In the genomic region with DNA sequence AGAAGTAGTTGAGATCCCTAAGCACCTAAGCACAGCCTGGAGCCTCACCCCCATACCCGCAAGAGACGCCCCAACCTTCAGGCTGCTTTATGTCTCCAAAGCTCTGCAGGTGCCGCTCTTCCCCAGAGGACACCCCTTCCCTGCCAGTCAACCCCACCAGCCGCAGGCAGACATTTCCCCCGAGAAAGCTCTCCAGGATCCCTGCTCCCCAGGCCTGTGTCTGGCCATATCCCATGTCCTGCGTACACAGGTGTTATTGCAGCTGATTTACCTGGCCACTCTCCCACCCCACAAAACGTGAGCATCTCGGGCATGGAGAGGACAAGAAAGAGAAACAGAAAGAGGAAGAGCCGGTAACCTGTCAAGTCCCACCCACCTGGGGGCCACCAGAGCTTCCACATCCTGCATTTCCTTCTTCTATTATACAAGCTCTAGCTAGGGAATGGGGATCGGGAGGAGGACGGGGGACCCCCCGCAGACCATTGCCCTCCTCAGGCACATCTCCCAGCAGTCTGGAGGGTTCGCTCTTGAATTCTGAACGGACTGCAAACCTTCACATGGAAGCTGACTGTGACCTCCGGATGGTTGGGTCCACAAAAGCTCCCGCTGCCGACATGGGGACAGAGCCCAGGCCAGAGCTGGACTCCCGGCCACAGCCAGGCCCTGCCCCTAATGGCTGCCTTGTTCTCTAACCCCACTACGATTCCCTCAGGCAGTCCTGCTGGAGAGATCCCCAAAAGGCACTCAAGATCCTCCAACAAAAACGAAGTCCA, we compare ENCODE assay signal across 1 cellular context.
TF ChIP-seq lines count a peak whose summit lies in the region.

No MANE protein-coding gene starts in this region.

TF ChIP-seq in GM12878, 131 proteins besides CTCF, POLR2A, EP300 and RAD21 (continued from another document and continues in another):
- TF ChIP-seq FOXK2 (IDR thresholded peaks at IDR 0.05): no peak
- no peak for TF ChIP-seq ZNF24 (IDR thresholded peaks at IDR 0.05)
- no peak for TF ChIP-seq ZBED1 (IDR thresholded peaks at IDR 0.05; ENCODE audit: borderline replicate concordance)
- TF ChIP-seq CBX5 (IDR thresholded peaks at IDR 0.05; ENCODE audit: low read depth): no peak
- no peak for TF ChIP-seq LARP7 (IDR thresholded peaks at IDR 0.05)
- no peak for TF ChIP-seq HDAC2 (IDR thresholded peaks at IDR 0.05)
- TF ChIP-seq, protein P1, sequence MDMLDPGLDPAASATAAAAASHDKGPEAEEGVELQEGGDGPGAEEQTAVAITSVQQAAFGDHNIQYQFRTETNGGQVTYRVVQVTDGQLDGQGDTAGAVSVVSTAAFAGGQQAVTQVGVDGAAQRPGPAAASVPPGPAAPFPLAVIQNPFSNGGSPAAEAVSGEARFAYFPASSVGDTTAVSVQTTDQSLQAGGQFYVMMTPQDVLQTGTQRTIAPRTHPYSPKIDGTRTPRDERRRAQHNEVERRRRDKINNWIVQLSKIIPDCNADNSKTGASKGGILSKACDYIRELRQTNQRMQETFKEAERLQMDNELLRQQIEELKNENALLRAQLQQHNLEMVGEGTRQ (IDR thresholded peaks at IDR 0.05; ENCODE audit: borderline replicate concordance, low read depth, low read length): no peak
- no peak for TF ChIP-seq TAF1 (IDR thresholded peaks at IDR 0.05; ENCODE audit: borderline replicate concordance, low read depth, low read length)
- no peak for TF ChIP-seq WRNIP1 (IDR thresholded peaks at IDR 0.05; ENCODE audit: borderline replicate concordance, low read depth, low read length)
- no peak for TF ChIP-seq SMARCA5 (IDR thresholded peaks at IDR 0.05)
- no peak for TF ChIP-seq TARDBP (IDR thresholded peaks at IDR 0.05; ENCODE audit: borderline replicate concordance)
- TF ChIP-seq, protein P2, sequence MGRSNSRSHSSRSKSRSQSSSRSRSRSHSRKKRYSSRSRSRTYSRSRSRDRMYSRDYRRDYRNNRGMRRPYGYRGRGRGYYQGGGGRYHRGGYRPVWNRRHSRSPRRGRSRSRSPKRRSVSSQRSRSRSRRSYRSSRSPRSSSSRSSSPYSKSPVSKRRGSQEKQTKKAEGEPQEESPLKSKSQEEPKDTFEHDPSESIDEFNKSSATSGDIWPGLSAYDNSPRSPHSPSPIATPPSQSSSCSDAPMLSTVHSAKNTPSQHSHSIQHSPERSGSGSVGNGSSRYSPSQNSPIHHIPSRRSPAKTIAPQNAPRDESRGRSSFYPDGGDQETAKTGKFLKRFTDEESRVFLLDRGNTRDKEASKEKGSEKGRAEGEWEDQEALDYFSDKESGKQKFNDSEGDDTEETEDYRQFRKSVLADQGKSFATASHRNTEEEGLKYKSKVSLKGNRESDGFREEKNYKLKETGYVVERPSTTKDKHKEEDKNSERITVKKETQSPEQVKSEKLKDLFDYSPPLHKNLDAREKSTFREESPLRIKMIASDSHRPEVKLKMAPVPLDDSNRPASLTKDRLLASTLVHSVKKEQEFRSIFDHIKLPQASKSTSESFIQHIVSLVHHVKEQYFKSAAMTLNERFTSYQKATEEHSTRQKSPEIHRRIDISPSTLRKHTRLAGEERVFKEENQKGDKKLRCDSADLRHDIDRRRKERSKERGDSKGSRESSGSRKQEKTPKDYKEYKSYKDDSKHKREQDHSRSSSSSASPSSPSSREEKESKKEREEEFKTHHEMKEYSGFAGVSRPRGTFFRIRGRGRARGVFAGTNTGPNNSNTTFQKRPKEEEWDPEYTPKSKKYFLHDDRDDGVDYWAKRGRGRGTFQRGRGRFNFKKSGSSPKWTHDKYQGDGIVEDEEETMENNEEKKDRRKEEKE (IDR thresholded peaks at IDR 0.05): no peak
- TF ChIP-seq, protein P3, sequence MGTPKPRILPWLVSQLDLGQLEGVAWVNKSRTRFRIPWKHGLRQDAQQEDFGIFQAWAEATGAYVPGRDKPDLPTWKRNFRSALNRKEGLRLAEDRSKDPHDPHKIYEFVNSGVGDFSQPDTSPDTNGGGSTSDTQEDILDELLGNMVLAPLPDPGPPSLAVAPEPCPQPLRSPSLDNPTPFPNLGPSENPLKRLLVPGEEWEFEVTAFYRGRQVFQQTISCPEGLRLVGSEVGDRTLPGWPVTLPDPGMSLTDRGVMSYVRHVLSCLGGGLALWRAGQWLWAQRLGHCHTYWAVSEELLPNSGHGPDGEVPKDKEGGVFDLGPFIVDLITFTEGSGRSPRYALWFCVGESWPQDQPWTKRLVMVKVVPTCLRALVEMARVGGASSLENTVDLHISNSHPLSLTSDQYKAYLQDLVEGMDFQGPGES (IDR thresholded peaks at IDR 0.05): no peak
- TF ChIP-seq FOXM1 (IDR thresholded peaks at IDR 0.05; ENCODE audit: low read depth, low read length): no peak
- TF ChIP-seq SUZ12 (IDR thresholded peaks at IDR 0.05; ENCODE audit: unreplicated experiment): no peak
- no peak for TF ChIP-seq SIX5 (IDR thresholded peaks at IDR 0.05; ENCODE audit: low read depth, low read length, severe bottlenecking)
- TF ChIP-seq, protein P4, sequence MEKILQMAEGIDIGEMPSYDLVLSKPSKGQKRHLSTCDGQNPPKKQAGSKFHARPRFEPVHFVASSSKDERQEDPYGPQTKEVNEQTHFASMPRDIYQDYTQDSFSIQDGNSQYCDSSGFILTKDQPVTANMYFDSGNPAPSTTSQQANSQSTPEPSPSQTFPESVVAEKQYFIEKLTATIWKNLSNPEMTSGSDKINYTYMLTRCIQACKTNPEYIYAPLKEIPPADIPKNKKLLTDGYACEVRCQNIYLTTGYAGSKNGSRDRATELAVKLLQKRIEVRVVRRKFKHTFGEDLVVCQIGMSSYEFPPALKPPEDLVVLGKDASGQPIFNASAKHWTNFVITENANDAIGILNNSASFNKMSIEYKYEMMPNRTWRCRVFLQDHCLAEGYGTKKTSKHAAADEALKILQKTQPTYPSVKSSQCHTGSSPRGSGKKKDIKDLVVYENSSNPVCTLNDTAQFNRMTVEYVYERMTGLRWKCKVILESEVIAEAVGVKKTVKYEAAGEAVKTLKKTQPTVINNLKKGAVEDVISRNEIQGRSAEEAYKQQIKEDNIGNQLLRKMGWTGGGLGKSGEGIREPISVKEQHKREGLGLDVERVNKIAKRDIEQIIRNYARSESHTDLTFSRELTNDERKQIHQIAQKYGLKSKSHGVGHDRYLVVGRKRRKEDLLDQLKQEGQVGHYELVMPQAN (conservative IDR thresholded peaks at IDR 0.05): 0 out of 2 replicates have a peak, but pooled peaks have one; percentile 49
- TF ChIP-seq TCF12 (IDR thresholded peaks at IDR 0.05; ENCODE audit: low read depth, low read length): no peak
- no peak for TF ChIP-seq KAT2A (conservative IDR thresholded peaks at IDR 0.05; ENCODE audit: control insufficient read depth, low read depth, low read length)
- TF ChIP-seq, protein P5, sequence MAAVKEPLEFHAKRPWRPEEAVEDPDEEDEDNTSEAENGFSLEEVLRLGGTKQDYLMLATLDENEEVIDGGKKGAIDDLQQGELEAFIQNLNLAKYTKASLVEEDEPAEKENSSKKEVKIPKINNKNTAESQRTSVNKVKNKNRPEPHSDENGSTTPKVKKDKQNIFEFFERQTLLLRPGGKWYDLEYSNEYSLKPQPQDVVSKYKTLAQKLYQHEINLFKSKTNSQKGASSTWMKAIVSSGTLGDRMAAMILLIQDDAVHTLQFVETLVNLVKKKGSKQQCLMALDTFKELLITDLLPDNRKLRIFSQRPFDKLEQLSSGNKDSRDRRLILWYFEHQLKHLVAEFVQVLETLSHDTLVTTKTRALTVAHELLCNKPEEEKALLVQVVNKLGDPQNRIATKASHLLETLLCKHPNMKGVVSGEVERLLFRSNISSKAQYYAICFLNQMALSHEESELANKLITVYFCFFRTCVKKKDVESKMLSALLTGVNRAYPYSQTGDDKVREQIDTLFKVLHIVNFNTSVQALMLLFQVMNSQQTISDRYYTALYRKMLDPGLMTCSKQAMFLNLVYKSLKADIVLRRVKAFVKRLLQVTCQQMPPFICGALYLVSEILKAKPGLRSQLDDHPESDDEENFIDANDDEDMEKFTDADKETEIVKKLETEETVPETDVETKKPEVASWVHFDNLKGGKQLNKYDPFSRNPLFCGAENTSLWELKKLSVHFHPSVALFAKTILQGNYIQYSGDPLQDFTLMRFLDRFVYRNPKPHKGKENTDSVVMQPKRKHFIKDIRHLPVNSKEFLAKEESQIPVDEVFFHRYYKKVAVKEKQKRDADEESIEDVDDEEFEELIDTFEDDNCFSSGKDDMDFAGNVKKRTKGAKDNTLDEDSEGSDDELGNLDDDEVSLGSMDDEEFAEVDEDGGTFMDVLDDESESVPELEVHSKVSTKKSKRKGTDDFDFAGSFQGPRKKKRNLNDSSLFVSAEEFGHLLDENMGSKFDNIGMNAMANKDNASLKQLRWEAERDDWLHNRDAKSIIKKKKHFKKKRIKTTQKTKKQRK (IDR thresholded peaks at IDR 0.05; ENCODE audit: low read depth, low read length): no peak
- TF ChIP-seq HCFC1 (IDR thresholded peaks at IDR 0.05; ENCODE audit: low read length): no peak
- TF ChIP-seq IKZF1 (conservative IDR thresholded peaks at IDR 0.05): peak; percentile 60; the same call in 1 of the 2 replicates
- TF ChIP-seq, protein P6, sequence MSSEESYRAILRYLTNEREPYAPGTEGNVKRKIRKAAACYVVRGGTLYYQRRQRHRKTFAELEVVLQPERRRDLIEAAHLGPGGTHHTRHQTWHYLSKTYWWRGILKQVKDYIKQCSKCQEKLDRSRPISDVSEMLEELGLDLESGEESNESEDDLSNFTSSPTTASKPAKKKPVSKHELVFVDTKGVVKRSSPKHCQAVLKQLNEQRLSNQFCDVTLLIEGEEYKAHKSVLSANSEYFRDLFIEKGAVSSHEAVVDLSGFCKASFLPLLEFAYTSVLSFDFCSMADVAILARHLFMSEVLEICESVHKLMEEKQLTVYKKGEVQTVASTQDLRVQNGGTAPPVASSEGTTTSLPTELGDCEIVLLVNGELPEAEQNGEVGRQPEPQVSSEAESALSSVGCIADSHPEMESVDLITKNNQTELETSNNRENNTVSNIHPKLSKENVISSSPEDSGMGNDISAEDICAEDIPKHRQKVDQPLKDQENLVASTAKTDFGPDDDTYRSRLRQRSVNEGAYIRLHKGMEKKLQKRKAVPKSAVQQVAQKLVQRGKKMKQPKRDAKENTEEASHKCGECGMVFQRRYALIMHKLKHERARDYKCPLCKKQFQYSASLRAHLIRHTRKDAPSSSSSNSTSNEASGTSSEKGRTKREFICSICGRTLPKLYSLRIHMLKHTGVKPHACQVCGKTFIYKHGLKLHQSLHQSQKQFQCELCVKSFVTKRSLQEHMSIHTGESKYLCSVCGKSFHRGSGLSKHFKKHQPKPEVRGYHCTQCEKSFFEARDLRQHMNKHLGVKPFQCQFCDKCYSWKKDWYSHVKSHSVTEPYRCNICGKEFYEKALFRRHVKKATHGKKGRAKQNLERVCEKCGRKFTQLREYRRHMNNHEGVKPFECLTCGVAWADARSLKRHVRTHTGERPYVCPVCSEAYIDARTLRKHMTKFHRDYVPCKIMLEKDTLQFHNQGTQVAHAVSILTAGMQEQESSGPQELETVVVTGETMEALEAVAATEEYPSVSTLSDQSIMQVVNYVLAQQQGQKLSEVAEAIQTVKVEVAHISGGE (CRISPR knock-in tag; IDR thresholded peaks at IDR 0.05): no peak
- peak; percentile 87 to 93 for TF ChIP-seq BHLHE40 (IDR thresholded peaks at IDR 0.05; ENCODE audit: borderline replicate concordance in 1 of 2, low read depth in 2 of 2, low read length in 1 of 2)
- no peak for TF ChIP-seq YBX1 (IDR thresholded peaks at IDR 0.05)
- no peak for TF ChIP-seq MYB (IDR thresholded peaks at IDR 0.05; ENCODE audit: borderline replicate concordance, low read depth, low read length)
- TF ChIP-seq RFX5 (IDR thresholded peaks at IDR 0.05; ENCODE audit: low read depth, low read length): no peak
- TF ChIP-seq EZH2 (IDR thresholded peaks at IDR 0.05; ENCODE audit: borderline replicate concordance, control insufficient read depth, low read depth, low read length): no peak
- no peak for TF ChIP-seq CHD1 (IDR thresholded peaks at IDR 0.05; ENCODE audit: low read depth, low read length)
- TF ChIP-seq, protein P7, sequence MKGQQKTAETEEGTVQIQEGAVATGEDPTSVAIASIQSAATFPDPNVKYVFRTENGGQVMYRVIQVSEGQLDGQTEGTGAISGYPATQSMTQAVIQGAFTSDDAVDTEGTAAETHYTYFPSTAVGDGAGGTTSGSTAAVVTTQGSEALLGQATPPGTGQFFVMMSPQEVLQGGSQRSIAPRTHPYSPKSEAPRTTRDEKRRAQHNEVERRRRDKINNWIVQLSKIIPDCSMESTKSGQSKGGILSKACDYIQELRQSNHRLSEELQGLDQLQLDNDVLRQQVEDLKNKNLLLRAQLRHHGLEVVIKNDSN (IDR thresholded peaks at IDR 0.05; ENCODE audit: borderline replicate concordance, extremely low read length, insufficient read depth, low read depth, low read length): no peak
- TF ChIP-seq NR2C2 (IDR thresholded peaks at IDR 0.05; ENCODE audit: borderline replicate concordance, control insufficient read depth, insufficient read length, low read depth): no peak
- no peak for TF ChIP-seq NR2C1 (IDR thresholded peaks at IDR 0.05)
- TF ChIP-seq MEF2A (IDR thresholded peaks at IDR 0.05; ENCODE audit: insufficient read depth, low read depth, low read length): no peak
- no peak for TF ChIP-seq ZNF217 (IDR thresholded peaks at IDR 0.05)
- TF ChIP-seq, protein P8, sequence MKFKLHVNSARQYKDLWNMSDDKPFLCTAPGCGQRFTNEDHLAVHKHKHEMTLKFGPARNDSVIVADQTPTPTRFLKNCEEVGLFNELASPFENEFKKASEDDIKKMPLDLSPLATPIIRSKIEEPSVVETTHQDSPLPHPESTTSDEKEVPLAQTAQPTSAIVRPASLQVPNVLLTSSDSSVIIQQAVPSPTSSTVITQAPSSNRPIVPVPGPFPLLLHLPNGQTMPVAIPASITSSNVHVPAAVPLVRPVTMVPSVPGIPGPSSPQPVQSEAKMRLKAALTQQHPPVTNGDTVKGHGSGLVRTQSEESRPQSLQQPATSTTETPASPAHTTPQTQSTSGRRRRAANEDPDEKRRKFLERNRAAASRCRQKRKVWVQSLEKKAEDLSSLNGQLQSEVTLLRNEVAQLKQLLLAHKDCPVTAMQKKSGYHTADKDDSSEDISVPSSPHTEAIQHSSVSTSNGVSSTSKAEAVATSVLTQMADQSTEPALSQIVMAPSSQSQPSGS (IDR thresholded peaks at IDR 0.05; ENCODE audit: low read length): no peak
- TF ChIP-seq NRF1 (conservative IDR thresholded peaks at IDR 0.05; ENCODE audit: low read depth, low read length): no peak
- TF ChIP-seq MTA2 (IDR thresholded peaks at IDR 0.05; ENCODE audit: low read depth): no peak
- TF ChIP-seq NR2F1 (conservative IDR thresholded peaks at IDR 0.05): no peak
- TF ChIP-seq YY1 (IDR thresholded peaks at IDR 0.05; ENCODE audit: low read depth, low read length): no peak
